16 cellular contexts compared by ENCODE assay signal in the genomic region with DNA sequence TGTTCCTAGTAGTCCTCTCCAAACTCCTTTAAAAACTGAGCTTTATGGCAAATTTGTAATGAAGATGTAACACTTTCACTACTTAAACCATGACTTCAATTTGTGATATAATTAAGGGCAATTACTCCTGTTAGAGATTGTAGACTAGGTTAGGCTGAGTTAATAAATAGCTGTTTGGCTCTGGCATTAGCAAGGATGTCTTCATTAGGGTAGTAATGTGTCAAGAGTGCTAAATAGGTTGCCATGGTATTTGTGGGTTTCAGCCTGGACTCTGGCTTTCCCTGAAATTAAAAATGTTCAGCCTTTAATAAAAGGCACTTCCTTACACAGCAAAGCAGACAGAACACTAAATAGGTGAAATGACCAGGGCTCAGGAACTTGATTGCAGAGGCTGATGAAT.
DNase-seq lines count a peak whose midpoint lies in the region; ATAC-seq, FAIRE-seq and TF ChIP-seq lines count a peak whose summit lies in the region.
"Had no signal": no experiment of that assay in that cellular context is flagged by ENCODE, and none has a peak within 500 bp of the region (broad histone marks: within the 10 kb centered on the region; RNA-seq: fewer than 3 reads in every experiment).

No MANE protein-coding gene starts in this region.

- no peaks in the 10 kb centered on the region for H3K79me2 ChIP-seq in GM12878 (ENCODE audit: control insufficient read depth, insufficient read depth, low read length)

- peaks cover 17% of the 10 kb centered on the region for H3K4me1 Mint-ChIP-seq in nephron
- H3K4me1 Mint-ChIP-seq: CD14-positive monocyte had no signal

- POLR2A ChIA-PET in GM12878 (lab: Charles Lee): interaction anchor here (0.6 to 0.7 kb wide), 2 partner anchors 390 to 917 kb away, joined by 3 read pairs; no protein-coding TSS in a partner anchor

- H3K27ac ChIP-seq in GM12878 (ENCODE audit: control insufficient read depth, insufficient read depth): no peak overlapping the region
- no peak overlapping the region for H3K27ac ChIP-seq in effector memory CD4-positive, alpha-beta T cell (ENCODE audit: insufficient read depth, low read length, poor library complexity, severe bottlenecking)
- H3K27ac ChIP-seq: 22Rv1 had no signal

- no peaks in the 10 kb centered on the region; the same call in 1 of the 2 replicates for H4K20me1 ChIP-seq in GM12878 (ENCODE audit: control insufficient read depth, insufficient read depth)

- no peak for TF ChIP-seq POLR2A in GM12878 (IDR thresholded peaks at IDR 0.05; ENCODE audit: low read depth, low read length)

- no peak for TF ChIP-seq EP300 in GM12878 (IDR thresholded peaks at IDR 0.05; ENCODE audit: borderline replicate concordance in 1 of 2, control insufficient read depth in 1 of 2, low read depth in 2 of 2, low read length in 2 of 2)

- RAD21 ChIA-PET in GM12878 (lab: Charles Lee; ENCODE audit: unreplicated experiment): interaction anchor here (0.7 kb wide), 1 partner anchor 85 kb away, joined by 3 read pairs; no protein-coding TSS in a partner anchor

- H3K27ac Mint-ChIP-seq in nephron: peak overlapping the region in 2 of 3 experiments; percentile 21 to 64
- H3K27ac Mint-ChIP-seq: CD8-positive, alpha-beta T cell; GM23338 had no signal

- no peaks in the 10 kb centered on the region; the same call in 2 of the 3 replicates for H3K9me3 ChIP-seq in GM12878 (replicated peaks; ENCODE audit: control insufficient read depth, insufficient read depth, low read length)
- no peaks in the 10 kb centered on the region for H3K9me3 ChIP-seq in effector memory CD4-positive, alpha-beta T cell (ENCODE audit: control insufficient read depth, low read length)

- no peak overlapping the region for H2AFZ ChIP-seq in GM12878 (ENCODE audit: control insufficient read depth, low read depth, low read length)
- H2AFZ ChIP-seq: GM23338 had no signal

- peak; percentile 51 for DNase-seq in NCI-H1105 treated with DMSO at 0.1 percent for 48 hours (lab: John Stamatoyannopoulos, UW)
- no peak for DNase-seq in NCI-H1105 (lab: John Stamatoyannopoulos, UW)
- no peak for DNase-seq in GM12878 (ENCODE audit: low read depth, low spot score)
- DNase-seq in effector memory CD4-positive, alpha-beta T cell: no peak
- DNase-seq: CD8-positive, alpha-beta T cell; COR-L47; DMS53; GF-D8; H7 had no signal

- peak; percentile 33; the same call in 2 of the 3 replicates for ATAC-seq in GM12878
- ATAC-seq in HG02885 (IDR thresholded peaks at IDR 0.05; ENCODE audit: poor library complexity, unreplicated experiment): no peak
- ATAC-seq in HG03520 (IDR thresholded peaks at IDR 0.05; ENCODE audit: unreplicated experiment): no peak
- ATAC-seq: CD8-positive, alpha-beta T cell; GM23338 had no signal

- TF ChIP-seq RAD21 in GM12878 (IDR thresholded peaks at IDR 0.05; ENCODE audit: insufficient read depth, low read depth, low read length): no peak

- CTCF ChIA-PET in GM12878 (lab: Yijun Ruan, JAX): interaction anchor here (0.9 kb wide), 1 partner anchor 8 kb away, joined by 4 read pairs; no protein-coding TSS in a partner anchor

- no peak overlapping the region for H3K4me3 Mint-ChIP-seq in nephron
- H3K4me3 Mint-ChIP-seq: CD14-positive monocyte; CD8-positive, alpha-beta T cell; GM23338 had no signal

- H3K9me3 Mint-ChIP-seq in nephron: peaks cover 34% of the 10 kb centered on the region

- H3K27me3 Mint-ChIP-seq in nephron (ENCODE audit: low read depth): no peaks in the 10 kb centered on the region

- H3K27me3 ChIP-seq in GM12878 (replicated peaks in 1 of 2; ENCODE audit: control insufficient read depth in 2 of 2, insufficient read depth in 2 of 2, low read length in 1 of 2): no peaks in the 10 kb centered on the region
- no peaks in the 10 kb centered on the region for H3K27me3 ChIP-seq in effector memory CD4-positive, alpha-beta T cell (replicated peaks; ENCODE audit: control insufficient read depth, insufficient read depth, low read length, poor library complexity, severe bottlenecking)

- in situ Hi-C loops in GM12878 (cut with MboI): no loop called here

- TF ChIP-seq CTCF in GM12878 (IDR thresholded peaks at IDR 0.05 in 2 of 3, conservative IDR thresholded peaks at IDR 0.05 in 1 of 3; ENCODE audit: control insufficient read depth in 2 of 3, extremely low read depth in 1 of 3, insufficient read depth in 1 of 3, low read depth in 3 of 3, low read length in 3 of 3) (no peak), nephron (IDR thresholded peaks at IDR 0.05; ENCODE audit: unreplicated experiment in 3 of 3) (no peak)

- H3K36me3 ChIP-seq in GM12878 (ENCODE audit: control insufficient read depth in 2 of 2, insufficient read depth in 2 of 2, low read length in 1 of 2): peaks cover 8 to 20% of the 10 kb centered on the region in 2 experiments; a peak in 3 of 4 replicates
- peaks cover 35% of the 10 kb centered on the region for H3K36me3 ChIP-seq in effector memory CD4-positive, alpha-beta T cell (ENCODE audit: control insufficient read depth, insufficient read depth, low read length)

- no peak overlapping the region for H3K4me2 ChIP-seq in GM12878 (ENCODE audit: control insufficient read depth, insufficient read depth)
- H3K4me2 ChIP-seq: GM23338 had no signal

- no peak overlapping the region for H3K9ac ChIP-seq in GM12878 (ENCODE audit: control insufficient read depth, insufficient read depth, low read length)

- FAIRE-seq in GM12878 (lab: Jason Lieb, UNC): no peak
- FAIRE-seq: HTR-8/SVneo had no signal

- no peaks in the 10 kb centered on the region for H3K4me1 ChIP-seq in GM12878 (ENCODE audit: control insufficient read depth, insufficient read depth, low read length)
- no peaks in the 10 kb centered on the region for H3K4me1 ChIP-seq in effector memory CD4-positive, alpha-beta T cell (ENCODE audit: control insufficient read depth, insufficient read depth, low read length, poor library complexity, severe bottlenecking)

- peaks cover 84% of the 10 kb centered on the region for H3K36me3 Mint-ChIP-seq in nephron (ENCODE audit: low read depth)

- intact Hi-C loops in GM12878 (cut with micrococcal nuclease; ENCODE audit: unreplicated experiment): no loop called here

- no TSS peak for BruUV-seq in GM12878 (replicated peaks; lab: Mats Ljungman, UMichigan)

- no peak overlapping the region for H3K4me3 ChIP-seq in GM12878
- no peak overlapping the region for H3K4me3 ChIP-seq in effector memory CD4-positive, alpha-beta T cell (ENCODE audit: insufficient read depth, low read depth, low read length, poor library complexity, severe bottlenecking)
- H3K4me3 ChIP-seq: GM23338 had no signal

- SMC1A ChIA-PET in GM12878 (lab: Charles Lee; ENCODE audit: uncharacterized antibody, unreplicated experiment): no interaction called here

TF ChIP-seq in GM12878, 131 proteins besides CTCF, POLR2A, EP300 and RAD21:
- no peak for TF ChIP-seq STAT3 (IDR thresholded peaks at IDR 0.05; ENCODE audit: low read depth, low read length)
- peak; percentile 70; the same call in 1 of the 2 replicates for TF ChIP-seq MTA2 (IDR thresholded peaks at IDR 0.05; ENCODE audit: low read depth)
